In genomic region chr2:54629914-54630609, GRCh38 we compare ENCODE assay signal across 10 cellular contexts.
DNase-seq lines count a peak whose midpoint lies in the region; ATAC-seq, FAIRE-seq and TF ChIP-seq lines count a peak whose summit lies in the region.
"Had no signal": no experiment of that assay in that cellular context is flagged by ENCODE, and none has a peak within 500 bp of the region (broad histone marks: within the 10 kb centered on the region; RNA-seq: fewer than 3 reads in every experiment).

No MANE protein-coding gene starts in this region.

- no peak overlapping the region for H3K9ac ChIP-seq in OCI-LY1 (ENCODE audit: low read length)

- H3K9me3 ChIP-seq in OCI-LY1 (ENCODE audit: low read length): no peaks in the 10 kb centered on the region
- H3K9me3 ChIP-seq in pancreas: no peaks in the 10 kb centered on the region

- H3K4me1 ChIP-seq in OCI-LY1 (ENCODE audit: insufficient read depth, low read length, severe bottlenecking) (peaks cover 41% of the 10 kb centered on the region), pancreas (peaks cover 15 to 29% (median 16%) of the 10 kb centered on the region in 3 donors)

- ATAC-seq in esophagus mucosa (peak; percentile 66), pancreas (peak; percentile 88 to 95 (median 92)), HG03280 (IDR thresholded peaks at IDR 0.05; ENCODE audit: unreplicated experiment) (no peak), GM21360 (IDR thresholded peaks at IDR 0.05; ENCODE audit: unreplicated experiment) (no peak)

- H3F3A ChIP-seq in OCI-LY1 (ENCODE audit: insufficient read depth, low read length): no peaks in the 10 kb centered on the region

- no peaks in the 10 kb centered on the region for H3K79me2 ChIP-seq in OCI-LY1 (ENCODE audit: insufficient read depth, low read length)

- H3K4me2 ChIP-seq in OCI-LY1 (ENCODE audit: low read length): no peak overlapping the region

- H4K20me1 ChIP-seq in OCI-LY1 (ENCODE audit: insufficient read depth, low read length): no peaks in the 10 kb centered on the region

- DNase-seq in Daoy (ENCODE audit: low read depth) (peak; percentile 93), pancreas (peak; percentile 83 to 92 (median 89)), erythroblast (lab: John Stamatoyannopoulos, UW) (no peak), superior temporal gyrus (ENCODE audit: extremely low spot score) (no peak)
- DNase-seq: occipital lobe, SHP77 treated with DMSO at 0.1 percent for 48 hours had no signal

- intact Hi-C loops in pancreas (cut with DNase I): no loop called here

- H3K4me3 ChIP-seq in OCI-LY1 (ENCODE audit: low read depth, low read length, poor library complexity, severe bottlenecking) (no peak overlapping the region), pancreas (no peak overlapping the region)

- H3K36me3 ChIP-seq in OCI-LY1 (ENCODE audit: insufficient read depth, low read length) (peaks cover 63% of the 10 kb centered on the region), pancreas (peaks cover 3 to 78% (median 46%) of the 10 kb centered on the region in 3 donors)

- H3K27me3 ChIP-seq in OCI-LY1 (ENCODE audit: insufficient read depth, low read length): no peaks in the 10 kb centered on the region
- no peaks in the 10 kb centered on the region for H3K27me3 ChIP-seq in pancreas

- TF ChIP-seq CTCF in OCI-LY1 (IDR thresholded peaks at IDR 0.05; ENCODE audit: low read length) (no peak), pancreas (IDR thresholded peaks at IDR 0.05) (no peak)

- WGBS in pancreas, 2 donors: 18 to 19% methylated on average over 9 of the region's 9 CpGs

- no peak for FAIRE-seq in pancreas (lab: Jason Lieb, UNC)

- H3K27ac ChIP-seq in OCI-LY1 (ENCODE audit: low read depth, low read length, poor library complexity, severe bottlenecking): peak overlapping the region; percentile 16
- H3K27ac ChIP-seq in pancreas: peak overlapping the region; percentile 46 to 83 (median 74)

- no peak overlapping the region for H2AFZ ChIP-seq in OCI-LY1 (ENCODE audit: low read length)

- no peaks in the 10 kb centered on the region for H3K9me2 ChIP-seq in OCI-LY1 (ENCODE audit: low read depth, low read length)

- TF ChIP-seq POLR2A in erythroblast (IDR thresholded peaks at IDR 0.05; ENCODE audit: low read length): no peak

Comparison
In these comparisons a context has a peak if more than half of its experiments do, and no peak if none do; other contexts are left out.
1. DNase-seq: peak in Daoy (single experiment) and pancreas (6 of 6); none in erythroblast (0 of 2) and superior temporal gyrus (single experiment).
2. ATAC-seq: peak in esophagus mucosa (single experiment) and pancreas (4 of 4); none in HG03280 (single experiment) and GM21360 (single experiment).